In the genomic region with DNA sequence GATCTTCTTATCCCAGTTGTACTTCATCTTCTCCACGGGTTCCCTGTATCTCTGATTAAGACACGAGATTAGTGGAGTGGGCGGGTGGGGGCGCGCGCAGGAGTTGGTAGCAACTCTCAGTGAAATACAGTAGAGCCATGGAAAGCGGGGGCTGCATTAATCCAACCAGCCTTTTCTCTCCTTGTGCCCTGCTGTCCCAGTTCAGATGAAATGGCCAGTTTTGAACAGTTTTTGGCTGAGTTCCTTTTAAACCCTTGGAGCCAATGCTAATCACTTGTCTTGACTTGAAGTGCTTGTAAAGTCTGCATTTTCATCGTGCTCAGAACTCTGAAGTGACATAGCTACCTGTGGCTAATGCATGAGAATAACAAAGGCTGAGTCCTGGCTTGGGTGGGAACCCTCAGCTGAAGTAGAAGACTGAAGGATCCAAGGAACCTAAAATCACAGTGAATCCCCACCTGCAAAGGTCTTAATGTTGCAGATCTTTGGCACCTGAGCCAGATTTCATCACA, we compare ENCODE assay signal across 8 cellular contexts. TPM values are rescaled to one million over a fixed set of nuclear protein-coding genes. Genes with fewer than 3 reads are reported as not detected.
DNase-seq lines count a peak whose midpoint lies in the region; ATAC-seq and TF ChIP-seq lines count a peak whose summit lies in the region.

No MANE protein-coding gene starts in this region.

- H3K9me3 ChIP-seq in psoas muscle = no peaks in the 10 kb centered on the region

- ATAC-seq in activated B cell treated with CpG ODN at 0.5 μM for 24 hours (ENCODE audit: low read depth) (no peak), psoas muscle (no peak), GM21529 (IDR thresholded peaks at IDR 0.05; ENCODE audit: unreplicated experiment) (no peak), GM21381 (IDR thresholded peaks at IDR 0.05; ENCODE audit: unreplicated experiment) (no peak)

- TF ChIP-seq CTCF in activated B cell treated with CpG ODN at 0.5 μM for 24 hours (IDR thresholded peaks at IDR 0.05) (no peak), fibroblast of the aortic adventitia (IDR thresholded peaks at IDR 0.05; ENCODE audit: insufficient read depth, low read length) (no peak), psoas muscle (IDR thresholded peaks at IDR 0.05) (no peak), GM10266 (IDR thresholded peaks at IDR 0.05; ENCODE audit: control insufficient read depth, insufficient read depth, low read depth, missing control alignments) (no peak)

- 16 to 25% (median 18%) methylated on average over 8 of the region's 8 CpGs for WGBS in psoas muscle, 3 donors

- peak overlapping the region; percentile 83 for H3K27ac ChIP-seq in psoas muscle

- intact Hi-C loops in activated B cell treated with CpG ODN at 0.5 μM for 24 hours (cut with micrococcal nuclease) = loop anchor here (1.0 to 10.0 kb wide), 3 partner anchors 12 to 539 kb away; partner anchors contain the start of genes ANGPTL5, BIRC2 and CEP126
- intact Hi-C loops in psoas muscle (cut with DNase I) = loop anchor here (2.0 to 5.0 kb wide), 2 partner anchors 106 to 107 kb away; partner anchors contain the start of gene BIRC2 (in 2 of the 2)

- no peaks in the 10 kb centered on the region for H3K27me3 ChIP-seq in psoas muscle (ENCODE audit: insufficient read depth in 3 of 3, low read length in 2 of 3)

- peak overlapping the region; percentile 99 for H3K27ac Mint-ChIP-seq in activated B cell treated with CpG ODN at 0.5 μM for 24 hours

- peaks cover 57% of the 10 kb centered on the region for H3K4me1 Mint-ChIP-seq in activated B cell treated with CpG ODN at 0.5 μM for 24 hours

- no peaks in the 10 kb centered on the region for H3K27me3 Mint-ChIP-seq in activated B cell treated with CpG ODN at 0.5 μM for 24 hours

- H3K4me1 ChIP-seq in psoas muscle = peaks cover 8% of the 10 kb centered on the region

- peaks cover 32% of the 10 kb centered on the region for H3K36me3 Mint-ChIP-seq in activated B cell treated with CpG ODN at 0.5 μM for 24 hours (ENCODE audit: low read depth)

- peak; percentile 65 for DNase-seq in stimulated activated CD4-positive, alpha-beta T cell treated with anti-CD3 and anti-CD28 coated beads, Interleukin-15, amount 100 ng/mL, for 24 hours
- DNase-seq in stimulated activated CD4-positive, alpha-beta T cell treated with anti-CD3 and anti-CD28 coated beads, Interleukin-2, amount 100 ng/mL, for 48 hours = no peak
- DNase-seq in activated B cell treated with CpG ODN at 0.5 μM for 24 hours = no peak
- no peak for DNase-seq in fibroblast of the aortic adventitia (ENCODE audit: low read depth)
- DNase-seq in psoas muscle = no peak
- DNase-seq in GM10266 (ENCODE audit: extremely low spot score) = no peak

- H3K9me3 Mint-ChIP-seq in activated B cell treated with CpG ODN at 0.5 μM for 24 hours = no peaks in the 10 kb centered on the region

- CTCF ChIA-PET in activated B cell treated with CpG ODN at 0.5 μM for 24 hours (lab: Charles Lee) = interaction anchor here (2.4 kb wide), 1 partner anchor 63 kb away, joined by 16 read pairs; no protein-coding TSS in a partner anchor

- H3K4me3 ChIP-seq in fibroblast of the aortic adventitia (ENCODE audit: low read depth, low read length) (peak overlapping the region; percentile 89), psoas muscle (peak overlapping the region; percentile 94)

- peak overlapping the region; percentile 98 for H3K4me3 Mint-ChIP-seq in activated B cell treated with CpG ODN at 0.5 μM for 24 hours

- H3K36me3 ChIP-seq in psoas muscle (ENCODE audit: insufficient read depth in 1 of 2, low read depth in 1 of 2) = peaks cover 0 to 4% of the 10 kb centered on the region in 2 donors

- POLR2A ChIA-PET in activated B cell treated with CpG ODN at 0.5 μM for 24 hours (lab: Charles Lee) = interaction anchor here (0.7 to 4.3 kb wide), 9 partner anchors 14 to 538 kb away, joined by 3 to 63 read pairs (median 5); partner anchors contain the start of genes BIRC2 and CEP126

RNA-seq across cellular contexts. Expression of gene TMEM123, which starts 0.8 kb away (rescaled TPM):
- 182 and 191 TPM in 2 replicates for total RNA-seq in activated B cell treated with CpG ODN at 0.5 μM for 24 hours
- total RNA-seq in fibroblast of the aortic adventitia (ENCODE audit: low replicate concordance) = 36.6 and 86.3 TPM in 2 replicates
- 10 to 100 TPM; 16.9 to 42.6 (median 34.3) TPM for total RNA-seq in psoas muscle
- polyA plus RNA-seq in psoas muscle = 10 to 100 TPM; 10.8 to 13.1 (median 12.6) TPM
